ENCODE assay signal across 8 cellular contexts in the genomic region with DNA sequence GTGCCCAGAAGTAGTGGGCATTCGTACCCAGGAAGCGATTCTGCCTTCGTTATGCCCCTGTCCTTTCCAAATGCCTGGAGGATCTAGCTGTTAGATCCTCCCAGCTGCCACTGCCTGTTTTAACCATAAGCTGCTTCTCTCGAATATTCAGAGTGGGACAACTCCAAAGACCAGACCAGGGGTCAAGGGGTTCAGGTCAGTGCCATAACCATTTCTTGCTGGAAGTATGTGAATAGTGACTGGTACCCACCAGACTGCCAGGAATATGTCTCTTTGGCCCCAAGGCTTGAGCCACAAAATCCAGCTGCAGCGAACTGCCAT. TPM values are rescaled to one million over a fixed set of nuclear protein-coding genes. Genes with fewer than 3 reads are reported as not detected.
A peak's percentile ranks its signal among the peaks of the same experiment; 100 is the strongest.
DNase-seq lines count a peak whose midpoint lies in the region; ATAC-seq and TF ChIP-seq lines count a peak whose summit lies in the region.

No MANE protein-coding gene starts in this region.

- H3K9me2 ChIP-seq in SU-DHL-6 (replicated peaks; ENCODE audit: insufficient read depth, low read length), result no peaks in the 10 kb centered on the region

- 0 out of 2 replicates have a peak, but pooled peaks cover 17% of the 10 kb centered on the region for H3F3A ChIP-seq in SU-DHL-6 (ENCODE audit: insufficient read depth)

- 18 to 21% (median 20%) methylated on average over 5 of the region's 5 CpGs for WGBS in psoas muscle, 3 donors

- DNase-seq in GM12864 (ENCODE audit: low read depth), result no peak
- no peak for DNase-seq in fibroblast of mammary gland (ENCODE audit: low read depth)
- no peak for DNase-seq in psoas muscle
- DNase-seq in T-helper 9 cell, result no peak
- no peak for DNase-seq in DMS79 treated with DMSO at 0.1 percent for 48 hours (lab: John Stamatoyannopoulos, UW)

- H3K4me3 ChIP-seq in GM12864 (ENCODE audit: low read depth, low read length) (peak overlapping the region; percentile 100), SU-DHL-6 (ENCODE audit: insufficient read depth, low read length, poor library complexity, severe bottlenecking) (peak overlapping the region; percentile 91), fibroblast of mammary gland (ENCODE audit: control insufficient read depth, low read depth, low read length) (peak overlapping the region; percentile 100), psoas muscle (peak overlapping the region; percentile 99)

- no peak overlapping the region for H2AFZ ChIP-seq in SU-DHL-6 (ENCODE audit: low read depth, low read length, severe bottlenecking)

- H3K79me2 ChIP-seq in SU-DHL-6 (ENCODE audit: insufficient read depth, low read length), result peaks cover 36% of the 10 kb centered on the region

- H3K9me3 ChIP-seq in SU-DHL-6 (ENCODE audit: insufficient read depth, low read length) (no peaks in the 10 kb centered on the region), psoas muscle (no peaks in the 10 kb centered on the region)

- H3K4me2 ChIP-seq in SU-DHL-6 (ENCODE audit: low read depth, low read length, poor library complexity, severe bottlenecking), result peak overlapping the region; percentile 56

- no peaks in the 10 kb centered on the region; the same call in 1 of the 2 replicates for H4K20me1 ChIP-seq in SU-DHL-6 (ENCODE audit: low read depth, low read length)

- intact Hi-C loops in psoas muscle (cut with DNase I), result no loop called here

- H3K27me3 ChIP-seq in SU-DHL-6 (ENCODE audit: low read length) (no peaks in the 10 kb centered on the region), psoas muscle (ENCODE audit: insufficient read depth in 3 of 3, low read length in 2 of 3) (no peaks in the 10 kb centered on the region)

- peaks cover 33% of the 10 kb centered on the region for H3K4me1 ChIP-seq in psoas muscle

- peak overlapping the region; percentile 53; the same call in 1 of the 2 replicates for H3K27ac ChIP-seq in SU-DHL-6 (ENCODE audit: low read depth, low read length)
- H3K27ac ChIP-seq in psoas muscle, result peak overlapping the region; percentile 95

- H3K9ac ChIP-seq in SU-DHL-6 (ENCODE audit: low read length), result peak overlapping the region; percentile 84

- TF ChIP-seq CTCF in GM12864 (IDR thresholded peaks at IDR 0.05; ENCODE audit: low read depth, low read length, missing control alignments) (no peak), SU-DHL-6 (IDR thresholded peaks at IDR 0.05; ENCODE audit: insufficient read depth, low read length, poor library complexity, severe bottlenecking) (no peak), fibroblast of mammary gland (conservative IDR thresholded peaks at IDR 0.05; ENCODE audit: control insufficient read depth, insufficient read depth, low read depth, low read length) (no peak), psoas muscle (IDR thresholded peaks at IDR 0.05) (no peak)

- ATAC-seq in psoas muscle (no peak), GM21526 (IDR thresholded peaks at IDR 0.05; ENCODE audit: low FRiP score, unreplicated experiment) (no peak), HG02678 (IDR thresholded peaks at IDR 0.05; ENCODE audit: unreplicated experiment) (no peak)

- H3K36me3 ChIP-seq in SU-DHL-6 (ENCODE audit: low read length) (peaks cover 8% of the 10 kb centered on the region; the same call in 1 of the 2 replicates), psoas muscle (ENCODE audit: insufficient read depth in 1 of 2, low read depth in 1 of 2) (peaks cover 7 to 68% of the 10 kb centered on the region in 2 donors)

RNA-seq across cellular contexts. Expression of gene MTF1, which starts 0.9 kb away (rescaled TPM):
- 10 to 100 TPM; 13.3 to 18.8 (median 14.0) TPM for total RNA-seq in psoas muscle
- polyA plus RNA-seq in psoas muscle, result 10 to 100 TPM in 1 of 3 donors, 1 to 10 TPM in 2; 3.1 to 20.2 (median 6.0) TPM

RNA-seq across cellular contexts. Expression of gene YRDC, which starts 52.3 kb away (rescaled TPM):
- 10 to 100 TPM in 2 of 4 donors, 1 to 10 TPM in 2; 3.4 to 12.5 (median 10.2) TPM for total RNA-seq in psoas muscle
- polyA plus RNA-seq in psoas muscle, result 10 to 100 TPM; 11.3 to 36.0 (median 13.4) TPM

RNA-seq across cellular contexts. Expression of gene C1orf122, which starts 52.7 kb away (rescaled TPM):
- total RNA-seq in psoas muscle, result 10 to 100 TPM; 26.6 to 32.1 (median 28.1) TPM
- 100 to 1,000 TPM in 1 of 3 donors, 10 to 100 TPM in 2; 52.2 to 109 (median 73.6) TPM for polyA plus RNA-seq in psoas muscle
